Comparison of ENCODE assay signal across 34 cellular contexts in genomic region chr10:115914475-115914874, GRCh38.
"Had no signal": no experiment of that assay in that cellular context is flagged by ENCODE, and none has a peak within 500 bp of the region (broad histone marks: within the 10 kb centered on the region; RNA-seq: fewer than 3 reads in every experiment).

No MANE protein-coding gene starts in this region.

- DNase-seq: activated effector memory CD4-positive, alpha-beta T cell treated with anti-CD3 and anti-CD28 coated beads, Interleukin-2, amount 50 U/mL, for 16 hours; activated effector memory CD4-positive, alpha-beta T cell treated with Interleukin-2 at 50 U/mL for 16 hours; activated gamma-delta T cell; activated gamma-delta T cell treated with Interleukin-2 at 50 U/mL for 16 hours; activated naive CD4-positive, alpha-beta T cell; activated naive CD4-positive, alpha-beta T cell treated with anti-CD3 and anti-CD28 coated beads for 36 hours; activated naive CD4-positive, alpha-beta T cell treated with anti-CD3 and anti-CD28 coated beads, Interleukin-2, amount 10 ng/mL, durations not matched to agents 7 days and 5 days; activated naive CD4-positive, alpha-beta T cell treated with anti-CD3 and anti-CD28 coated beads, Interleukin-2, amount 50 U/mL, for 16 hours; activated naive CD4-positive, alpha-beta T cell treated with Interleukin-2 at 50 U/mL for 16 hours; activated naive CD8-positive, alpha-beta T cell treated with anti-CD3 and anti-CD28 coated beads for 36 hours; activated naive CD8-positive, alpha-beta T cell treated with anti-CD3 and anti-CD28 coated beads, Interleukin-2, amount 10 ng/mL, durations not matched to agents 7 days and 5 days; activated naive CD8-positive, alpha-beta T cell treated with anti-CD3 and anti-CD28 coated beads, Interleukin-2, amount 50 U/mL, for 24 hours; activated T-cell treated with anti-CD3 and anti-CD28 coated beads, Interleukin-2, amount 50 U/mL, for 1 hour; activated T-cell treated with anti-CD3 and anti-CD28 coated beads, Interleukin-2, amount 50 U/mL, for 24 hours; activated T-cell treated with anti-CD3 and anti-CD28 coated beads, Interleukin-2, amount 50 U/mL, for 4 hours; activated T-cell treated with anti-CD3 and anti-CD28 coated beads, Interleukin-2, amount 50 U/mL, for 48 hours; activated T-cell treated with anti-CD3 and anti-CD28 coated beads, Interleukin-2, amount 50 U/mL, for 72 hours; adrenal gland; amniotic stem cell; amygdala; anterior cingulate cortex; aorta; body of pancreas; brain microvascular endothelial cell; caudate nucleus; central memory CD4-positive, alpha-beta T cell; cerebellar nuclear complex had no signal

- H3K4me1 ChIP-seq: adrenal gland, ascending aorta, body of pancreas, breast epithelium had no signal

- FAIRE-seq: astrocyte, bronchial epithelial cell had no signal

- H3K4me3 ChIP-seq: adrenal gland, ascending aorta, body of pancreas, breast epithelium, cardiac muscle cell had no signal

- H3K36me3 ChIP-seq: adrenal gland, ascending aorta, brain microvascular endothelial cell, breast epithelium, cardiac muscle cell had no signal

- H3K27me3 ChIP-seq: adrenal gland, ascending aorta, body of pancreas, brain microvascular endothelial cell, breast epithelium, cardiac muscle cell had no signal

- H3K9me3 ChIP-seq: adrenal gland, ascending aorta, body of pancreas, breast epithelium had no signal

- ATAC-seq: activated naive CD4-positive, alpha-beta T cell treated with anti-CD3 and anti-CD28 coated beads, Interleukin-2, amount 50 U/mL, for 72 hours; activated naive CD8-positive, alpha-beta T cell treated with anti-CD3 and anti-CD28 coated beads, Interleukin-2, amount 50 U/mL, for 24 hours; activated T-cell treated with anti-CD3 and anti-CD28 coated beads, Interleukin-2, amount 50 U/mL, for 4 hours; activated T-cell treated with anti-CD3 and anti-CD28 coated beads, Interleukin-2, amount 50 U/mL, for 72 hours; activated T-helper 17 cell treated with anti-CD3 and anti-CD28 coated beads, Interleukin-2, amount 50 U/mL, for 72 hours; body of pancreas had no signal

- H3K27ac ChIP-seq: adrenal gland, ascending aorta, body of pancreas, brain microvascular endothelial cell, breast epithelium, cardiac muscle cell had no signal
